Comparison of ENCODE assay signal across 8 cellular contexts in genomic region chr15:78811124-78811824, GRCh38. TPM values are rescaled to one million over a fixed set of nuclear protein-coding genes. Genes with fewer than 3 reads are reported as not detected.
DNase-seq lines count a peak whose midpoint lies in the region; ATAC-seq and TF ChIP-seq lines count a peak whose summit lies in the region.

A gene with protein sequence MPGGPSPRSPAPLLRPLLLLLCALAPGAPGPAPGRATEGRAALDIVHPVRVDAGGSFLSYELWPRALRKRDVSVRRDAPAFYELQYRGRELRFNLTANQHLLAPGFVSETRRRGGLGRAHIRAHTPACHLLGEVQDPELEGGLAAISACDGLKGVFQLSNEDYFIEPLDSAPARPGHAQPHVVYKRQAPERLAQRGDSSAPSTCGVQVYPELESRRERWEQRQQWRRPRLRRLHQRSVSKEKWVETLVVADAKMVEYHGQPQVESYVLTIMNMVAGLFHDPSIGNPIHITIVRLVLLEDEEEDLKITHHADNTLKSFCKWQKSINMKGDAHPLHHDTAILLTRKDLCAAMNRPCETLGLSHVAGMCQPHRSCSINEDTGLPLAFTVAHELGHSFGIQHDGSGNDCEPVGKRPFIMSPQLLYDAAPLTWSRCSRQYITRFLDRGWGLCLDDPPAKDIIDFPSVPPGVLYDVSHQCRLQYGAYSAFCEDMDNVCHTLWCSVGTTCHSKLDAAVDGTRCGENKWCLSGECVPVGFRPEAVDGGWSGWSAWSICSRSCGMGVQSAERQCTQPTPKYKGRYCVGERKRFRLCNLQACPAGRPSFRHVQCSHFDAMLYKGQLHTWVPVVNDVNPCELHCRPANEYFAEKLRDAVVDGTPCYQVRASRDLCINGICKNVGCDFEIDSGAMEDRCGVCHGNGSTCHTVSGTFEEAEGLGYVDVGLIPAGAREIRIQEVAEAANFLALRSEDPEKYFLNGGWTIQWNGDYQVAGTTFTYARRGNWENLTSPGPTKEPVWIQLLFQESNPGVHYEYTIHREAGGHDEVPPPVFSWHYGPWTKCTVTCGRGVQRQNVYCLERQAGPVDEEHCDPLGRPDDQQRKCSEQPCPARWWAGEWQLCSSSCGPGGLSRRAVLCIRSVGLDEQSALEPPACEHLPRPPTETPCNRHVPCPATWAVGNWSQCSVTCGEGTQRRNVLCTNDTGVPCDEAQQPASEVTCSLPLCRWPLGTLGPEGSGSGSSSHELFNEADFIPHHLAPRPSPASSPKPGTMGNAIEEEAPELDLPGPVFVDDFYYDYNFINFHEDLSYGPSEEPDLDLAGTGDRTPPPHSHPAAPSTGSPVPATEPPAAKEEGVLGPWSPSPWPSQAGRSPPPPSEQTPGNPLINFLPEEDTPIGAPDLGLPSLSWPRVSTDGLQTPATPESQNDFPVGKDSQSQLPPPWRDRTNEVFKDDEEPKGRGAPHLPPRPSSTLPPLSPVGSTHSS (N-terminal part only) (minus strand): TSS chr15:78811464. CDS start chr15:78811220, 244 bp downstream.

- peaks cover 52% of the 10 kb centered on the region for H3K27me3 Mint-ChIP-seq in CD4-positive, CD25-positive, alpha-beta regulatory T cell

- ATAC-seq in CD4-positive, CD25-positive, alpha-beta regulatory T cell (ENCODE audit: low read depth in 2 of 2), result peak; percentile 54 to 58
- peak; percentile 82 to 89 (median 86) for ATAC-seq in right lobe of liver
- ATAC-seq in GM18861 (IDR thresholded peaks at IDR 0.05; ENCODE audit: unreplicated experiment), result no peak

- no peaks in the 10 kb centered on the region for H3K36me3 ChIP-seq in CD4-positive, CD25-positive, alpha-beta regulatory T cell (ENCODE audit: control insufficient read depth, insufficient read depth, low read length)
- H3K36me3 ChIP-seq in right lobe of liver, result no peaks in the 10 kb centered on the region

- TF ChIP-seq CTCF in GM20000 (IDR thresholded peaks at IDR 0.05; ENCODE audit: extremely low read depth, missing control alignments), result peak; percentile 60
- peak; percentile 36 to 53 (median 39) for TF ChIP-seq CTCF in right lobe of liver (IDR thresholded peaks at IDR 0.05)

- H3K4me1 Mint-ChIP-seq in CD4-positive, CD25-positive, alpha-beta regulatory T cell, result peaks cover 0 to 20% (median 8%) of the 10 kb centered on the region in 4 donors

- H3K4me3 Mint-ChIP-seq in CD4-positive, CD25-positive, alpha-beta regulatory T cell, result peak within 1 kb of the TSS; percentile 79 to 88 (median 84)

- H3K9me3 Mint-ChIP-seq in CD4-positive, CD25-positive, alpha-beta regulatory T cell, result peaks cover 0 to 8% (median 2%) of the 10 kb centered on the region in 7 donors

- TF ChIP-seq POLR2A in right lobe of liver (IDR thresholded peaks at IDR 0.05), result no peak

- intact Hi-C loops in right lobe of liver (cut with DNase I), result no loop called here

- H3K4me1 ChIP-seq in CD4-positive, CD25-positive, alpha-beta regulatory T cell (ENCODE audit: control insufficient read depth, insufficient read depth, low read length, poor library complexity, severe bottlenecking), result peaks cover 15% of the 10 kb centered on the region
- H3K4me1 ChIP-seq in right lobe of liver, result peaks cover 0 to 10% (median 0%) of the 10 kb centered on the region in 4 donors

- peaks cover 26% of the 10 kb centered on the region for H3K27me3 ChIP-seq in CD4-positive, CD25-positive, alpha-beta regulatory T cell (ENCODE audit: control insufficient read depth, insufficient read depth, low read length)
- peaks cover 0 to 15% of the 10 kb centered on the region in 2 donors for H3K27me3 ChIP-seq in right lobe of liver

- WGBS in right lobe of liver (ENCODE audit: insufficient coverage, low coverage, low lambda C conversion rate, missing lambda C conversion rate), result no CpG with 5 or more reads among the region's 73 CpGs

- H3K4me3 ChIP-seq in CD4-positive, CD25-positive, alpha-beta regulatory T cell (ENCODE audit: low read depth, low read length), result no peak within 1 kb of the TSS
- H3K4me3 ChIP-seq in right lobe of liver, result peak within 1 kb of the TSS; percentile 57 to 64 (median 58)

- H3K27ac Mint-ChIP-seq in CD4-positive, CD25-positive, alpha-beta regulatory T cell, result peak within 1 kb of the TSS in 1 of 3 donors; percentile 62

- H3K9me3 ChIP-seq in CD4-positive, CD25-positive, alpha-beta regulatory T cell (ENCODE audit: control insufficient read depth in 2 of 2, low read length in 2 of 2), result peaks cover 6 to 8% of the 10 kb centered on the region in 2 experiments
- H3K9me3 ChIP-seq in right lobe of liver, result no peaks in the 10 kb centered on the region

- no peak within 1 kb of the TSS for H3K27ac ChIP-seq in CD4-positive, CD25-positive, alpha-beta regulatory T cell (ENCODE audit: insufficient read depth, low read length, poor library complexity, severe bottlenecking)
- H3K27ac ChIP-seq in right lobe of liver, result peak within 1 kb of the TSS in 2 of 3 donors; percentile 42 to 47

- no peaks in the 10 kb centered on the region for H3K36me3 Mint-ChIP-seq in CD4-positive, CD25-positive, alpha-beta regulatory T cell

- DNase-seq in CD4-positive, CD25-positive, alpha-beta regulatory T cell, result peak in 2 of 3 donors; percentile 23 to 32
- peak; percentile 98 for DNase-seq in GM20000 (ENCODE audit: low spot score)
- DNase-seq in M059J (ENCODE audit: low read depth), result peak; percentile 54
- peak; percentile 24 to 27 for DNase-seq in activated CD4-positive, alpha-beta T cell treated with anti-CD3 and anti-CD28 coated beads, Interleukin-2, amount 50 U/mL, for 4 hours
- peak; percentile 90 for DNase-seq in ecto neural progenitor cell (ENCODE audit: low spot score)
- DNase-seq in right lobe of liver, result peak in 2 of 3 donors; percentile 62 to 74
- DNase-seq in stimulated activated CD4-positive, alpha-beta T cell treated with anti-CD3 and anti-CD28 coated beads, Interleukin-4, amount 100 ng/mL, for 24 hours, result peak; percentile 27

RNA-seq across cellular contexts. Expression of the gene that starts here (rescaled TPM):
- total RNA-seq in CD4-positive, CD25-positive, alpha-beta regulatory T cell, result not detected
- not detected for polyA plus RNA-seq in CD4-positive, CD25-positive, alpha-beta regulatory T cell
- total RNA-seq in M059J (2014; rRNA removed; shearing (Covaris generic)), result 0.25 and 0.79 TPM in 2 replicates
- 1 to 10 TPM in 3 of 6 experiments, under 1 TPM in 3; 0.49 to 1.4 (median 1.1) TPM for total RNA-seq in right lobe of liver

Comparison
In these comparisons a context has a peak if more than half of its experiments do, and no peak if none do; other contexts are left out.
1. Peak in DNase-seq and ATAC-seq in CD4-positive, CD25-positive, alpha-beta regulatory T cell; RNA of the gene not detected or under 1 TPM.
2. Peak in DNase-seq in M059J; RNA of the gene not detected or under 1 TPM.
3. DNase-seq: peak in every context shown above with its lines; median percentile 98 in GM20000; 90 in ecto neural progenitor cell; 68 in right lobe of liver; 54 in M059J; 28 in CD4-positive, CD25-positive, alpha-beta regulatory T cell; 27 in stimulated activated CD4-positive, alpha-beta T cell treated with anti-CD3 and anti-CD28 coated beads, Interleukin-4, amount 100 ng/mL, for 24 hours; 26 in activated CD4-positive, alpha-beta T cell treated with anti-CD3 and anti-CD28 coated beads, Interleukin-2, amount 50 U/mL, for 4 hours.